In genomic region chr17:47401100-47401499, GRCh38 we compare ENCODE assay signal across 6 cellular contexts.
"Had no signal": no experiment of that assay in that cellular context is flagged by ENCODE, and none has a peak within 500 bp of the region (broad histone marks: within the 10 kb centered on the region; RNA-seq: fewer than 3 reads in every experiment).

No MANE protein-coding gene starts in this region.

- H3K4me3 ChIP-seq: GM23338 had no signal

- DNase-seq: H9, HCEC 1CT, KBM-7 had no signal

- ATAC-seq: GM23338, HepG2 had no signal

- H3K27ac ChIP-seq: HL-60 had no signal
